In the genomic region with DNA sequence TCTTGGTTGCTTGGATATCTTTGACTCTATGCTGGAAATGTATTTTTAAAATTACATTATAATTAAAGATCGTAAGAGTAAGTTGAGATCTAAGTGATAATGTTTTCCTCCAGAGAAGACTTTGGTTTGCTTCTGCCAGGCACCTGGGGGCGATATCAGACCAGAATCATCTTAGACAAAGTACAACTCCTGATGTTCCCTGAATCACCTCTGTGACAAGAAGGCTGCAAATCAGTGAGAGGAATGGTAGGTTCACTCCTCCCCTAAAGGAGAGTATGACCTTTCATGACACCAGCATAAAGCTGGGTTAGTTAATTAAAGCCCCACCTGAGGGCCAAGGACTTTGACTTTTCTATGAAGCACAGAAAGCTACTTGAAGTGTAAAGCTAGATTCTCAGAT, we compare ENCODE assay signal across 9 cellular contexts.
DNase-seq lines count a peak whose midpoint lies in the region; ATAC-seq and TF ChIP-seq lines count a peak whose summit lies in the region.
"Had no signal": no experiment of that assay in that cellular context is flagged by ENCODE, and none has a peak within 500 bp of the region (broad histone marks: within the 10 kb centered on the region; RNA-seq: fewer than 3 reads in every experiment).

No MANE protein-coding gene starts in this region.

- peaks cover 38 to 41% of the 10 kb centered on the region in 2 donors for H3K4me1 ChIP-seq in gastrocnemius medialis

- no peak for TF ChIP-seq POLR2A in gastrocnemius medialis (IDR thresholded peaks at IDR 0.05)

- peak overlapping the region; percentile 81 to 87 (median 86) for H3K27ac ChIP-seq in gastrocnemius medialis

- intact Hi-C loops in gastrocnemius medialis (cut with DNase I; ENCODE audit: low total_unique reads) = loop anchor here (2.0 to 5.0 kb wide), 3 partner anchors 63 to 482 kb away; no protein-coding TSS in a partner anchor

- ATAC-seq in gastrocnemius medialis (peak; percentile 67 to 74), HG02763 (IDR thresholded peaks at IDR 0.05; ENCODE audit: unreplicated experiment) (no peak)

- DNase-seq in DMS53 (lab: John Stamatoyannopoulos, UW) (peak; percentile 55), DMS53 treated with DMSO at 0.1 percent for 48 hours (lab: John Stamatoyannopoulos, UW; ENCODE audit: unreplicated experiment) (no peak), OCI-M1 (lab: John Stamatoyannopoulos, UW) (peak; percentile 10), fibroblast of the conjunctiva (ENCODE audit: low read depth) (peak; percentile 26), gastrocnemius medialis (peak; percentile 47 to 51), ecto neural progenitor cell (ENCODE audit: low spot score) (no peak)
- no peak for DNase-seq in stimulated activated CD4-positive, alpha-beta T cell treated with anti-CD3 and anti-CD28 coated beads, Interleukin-2, amount 100 ng/mL, for 24 hours
- DNase-seq: activated T-cell treated with anti-CD3 and anti-CD28 coated beads, Interleukin-2, amount 50 U/mL, for 24 hours had no signal

- H3K4me3 ChIP-seq in gastrocnemius medialis = peak overlapping the region in 3 of 4 donors; percentile 47 to 50 (median 47)

- in situ Hi-C loops in gastrocnemius medialis (cut with MboI; ENCODE audit: low sequenced_read_pairs in 4 of 4) = loop anchor here in 2 of 4 donors (5.0 to 10.0 kb wide), 3 partner anchors 49 to 199 kb away; no protein-coding TSS in a partner anchor

- H3K9me3 ChIP-seq in gastrocnemius medialis = no peaks in the 10 kb centered on the region

- TF ChIP-seq CTCF in gastrocnemius medialis (IDR thresholded peaks at IDR 0.05 in 4 of 5, conservative IDR thresholded peaks at IDR 0.05 in 1 of 5) = peak; percentile 41 to 69 (median 48)

- no peaks in the 10 kb centered on the region for H3K36me3 ChIP-seq in gastrocnemius medialis

- no peaks in the 10 kb centered on the region for H3K27me3 ChIP-seq in gastrocnemius medialis

Comparison
In these comparisons a context has a peak if more than half of its experiments do, and no peak if none do; other contexts are left out.
1. DNase-seq: peak in DMS53 (single experiment), OCI-M1 (single experiment), fibroblast of the conjunctiva (single experiment) and gastrocnemius medialis (2 of 2); none in DMS53 treated with DMSO at 0.1 percent for 48 hours (single experiment), ecto neural progenitor cell (single experiment) and stimulated activated CD4-positive, alpha-beta T cell treated with anti-CD3 and anti-CD28 coated beads, Interleukin-2, amount 100 ng/mL, for 24 hours (0 of 2).